26 cellular contexts compared by ENCODE assay signal in genomic region chrX:57178605-57179004, GRCh38. TPM values are rescaled to one million over a fixed set of nuclear protein-coding genes. Genes with fewer than 3 reads are reported as not detected.
"Had no signal": no experiment of that assay in that cellular context is flagged by ENCODE, and none has a peak within 500 bp of the region (broad histone marks: within the 10 kb centered on the region; RNA-seq: fewer than 3 reads in every experiment).

No MANE protein-coding gene starts in this region.

- H3K4me3 ChIP-seq: colonic mucosa, gastrocnemius medialis, left lung, mucosa of descending colon, psoas muscle, sigmoid colon, skin epidermis, spleen, suprapubic skin, transverse colon, vagina had no signal

- H3K4me1 ChIP-seq: colonic mucosa, gastrocnemius medialis, left lung, psoas muscle, sigmoid colon, spleen, suprapubic skin, transverse colon, vagina had no signal

- FAIRE-seq: kidney had no signal

- ATAC-seq: esophagus mucosa; gastrocnemius medialis; left cardiac atrium; left lung; mucosa of descending colon; naive thymus-derived CD4-positive, alpha-beta T cell; psoas muscle; right cardiac atrium; stimulated activated naive B cell treated with anti-CD40 and anti-IgM and Interleukin-4, amounts not matched to agents 10 μg/mL and 1 μg/mL and 100 μg/mL, for 72 hours had no signal

- H3K9me3 ChIP-seq: colonic mucosa, mucosa of descending colon, sigmoid colon, suprapubic skin, transverse colon, vagina had no signal

- H3K36me3 ChIP-seq: colonic mucosa, gastrocnemius medialis, left lung, sigmoid colon, spleen, suprapubic skin, transverse colon, vagina had no signal

- H3K27me3 ChIP-seq: colonic mucosa, gastrocnemius medialis, left lung, sigmoid colon, suprapubic skin, transverse colon, vagina had no signal

- DNase-seq: colonic mucosa; effector CD8-positive, alpha-beta T cell; endodermal cell; foreskin fibroblast; gastrocnemius medialis; head of caudate nucleus; kidney; left cardiac atrium; left lung; mesenchymal stem cell; mucosa of descending colon; naive thymus-derived CD4-positive, alpha-beta T cell; nucleus accumbens; psoas muscle; right cardiac atrium; sigmoid colon; spleen; stimulated activated CD4-positive, alpha-beta T cell treated with anti-CD3 and anti-CD28 coated beads, Interleukin-2, amount 100 ng/mL, for 48 hours; stimulated activated naive B cell treated with anti-CD40 and anti-IgM and Interleukin-4, amounts not matched to agents 10 μg/mL and 1 μg/mL and 100 μg/mL, for 72 hours; transverse colon had no signal

- H3K27ac ChIP-seq: colonic mucosa, epithelial cell of prostate, gastrocnemius medialis, left lung, psoas muscle, sigmoid colon, skin epidermis, spleen, suprapubic skin, transverse colon, vagina had no signal

RNA-seq across cellular contexts. Expression of gene SPIN2A, which starts 41.4 kb away (rescaled TPM):
- total RNA-seq: esophagus mucosa, gastrocnemius medialis, glomerular endothelial cell had no signal
